9 cellular contexts compared by ENCODE assay signal in the genomic region with DNA sequence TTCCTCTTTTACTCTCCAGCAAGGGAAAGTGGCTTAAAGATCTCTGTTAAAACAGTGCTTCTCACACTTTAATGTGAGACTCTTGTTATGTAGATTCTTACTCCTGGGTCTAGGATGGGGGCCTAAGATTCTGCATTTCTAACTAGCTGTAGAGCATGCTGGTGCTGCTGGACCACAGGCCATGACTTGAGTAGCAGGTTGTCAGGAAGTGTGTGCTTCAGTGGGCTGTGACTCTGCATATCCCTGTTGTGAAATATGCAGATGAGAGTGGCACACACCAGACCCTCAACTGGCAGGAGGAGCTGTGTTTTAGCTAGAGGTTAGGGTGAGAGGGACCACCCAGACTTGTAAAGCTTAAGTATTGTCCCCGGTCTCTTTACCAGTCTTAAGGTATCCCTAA.
DNase-seq lines count a peak whose midpoint lies in the region; ATAC-seq and TF ChIP-seq lines count a peak whose summit lies in the region.
"Had no signal": no experiment of that assay in that cellular context is flagged by ENCODE, and none has a peak within 500 bp of the region (broad histone marks: within the 10 kb centered on the region; RNA-seq: fewer than 3 reads in every experiment).

No MANE protein-coding gene starts in this region.

- H3K36me3 ChIP-seq in effector memory CD4-positive, alpha-beta T cell (ENCODE audit: control insufficient read depth, insufficient read depth, low read length) = no peaks in the 10 kb centered on the region
- no peaks in the 10 kb centered on the region for H3K36me3 ChIP-seq in colonic mucosa

- peak overlapping the region; percentile 74 for H3K4me3 Mint-ChIP-seq in natural killer cell treated with Interleukin-12 subunit alpha and Interleukin-12 subunit beta and Interleukin-15 and Interleukin-18, amount 100 ng/mL, for 72 hours

- H3K9me3 Mint-ChIP-seq in natural killer cell treated with Interleukin-12 subunit alpha and Interleukin-12 subunit beta and Interleukin-15 and Interleukin-18, amount 100 ng/mL, for 72 hours = no peaks in the 10 kb centered on the region

- peak overlapping the region; percentile 85 to 95 for H3K27ac Mint-ChIP-seq in natural killer cell treated with Interleukin-12 subunit alpha and Interleukin-12 subunit beta and Interleukin-15 and Interleukin-18, amount 100 ng/mL, for 72 hours

- H3K4me1 ChIP-seq in effector memory CD4-positive, alpha-beta T cell (ENCODE audit: control insufficient read depth, insufficient read depth, low read length, poor library complexity, severe bottlenecking) = peaks cover 10% of the 10 kb centered on the region
- no peaks in the 10 kb centered on the region for H3K4me1 ChIP-seq in colonic mucosa

- ATAC-seq in natural killer cell treated with Interleukin-12 subunit alpha and Interleukin-12 subunit beta and Interleukin-15 and Interleukin-18, amount 100 ng/mL, for 72 hours = peak; percentile 88 to 97

- TF ChIP-seq CTCF in colonic mucosa (IDR thresholded peaks at IDR 0.05) = no peak

- intact Hi-C loops in colonic mucosa (cut with DNase I) = no loop called here

- no peak overlapping the region for H3K9ac ChIP-seq in colonic mucosa (ENCODE audit: low read depth in 2 of 2, low read length in 2 of 2)

- H3K27ac ChIP-seq in effector memory CD4-positive, alpha-beta T cell (ENCODE audit: insufficient read depth, low read length, poor library complexity, severe bottlenecking) = no peak overlapping the region
- no peak overlapping the region for H3K27ac ChIP-seq in colonic mucosa

- no peak overlapping the region for H3K4me3 ChIP-seq in effector memory CD4-positive, alpha-beta T cell (ENCODE audit: insufficient read depth, low read depth, low read length, poor library complexity, severe bottlenecking)
- H3K4me3 ChIP-seq in colonic mucosa = no peak overlapping the region

- H3K27me3 Mint-ChIP-seq in natural killer cell treated with Interleukin-12 subunit alpha and Interleukin-12 subunit beta and Interleukin-15 and Interleukin-18, amount 100 ng/mL, for 72 hours = no peaks in the 10 kb centered on the region

- DNase-seq in GF-D8 (lab: John Stamatoyannopoulos, UW) (peak; percentile 43), MV-4-11 (lab: John Stamatoyannopoulos, UW) (peak; percentile 45), dermis blood vessel endothelial cell (peak; percentile 36), NCI-H2171 treated with DMSO at 0.1 percent for 48 hours (lab: John Stamatoyannopoulos, UW) (no peak), colonic mucosa (no peak)
- DNase-seq in natural killer cell treated with Interleukin-12 subunit alpha and Interleukin-12 subunit beta and Interleukin-15 and Interleukin-18, amount 100 ng/mL, for 72 hours (ENCODE audit: low spot score) = no peak
- DNase-seq in effector memory CD4-positive, alpha-beta T cell = no peak
- DNase-seq in stimulated activated CD4-positive, alpha-beta T cell treated with anti-CD3 and anti-CD28 coated beads, Interleukin-4, amount 100 ng/mL, for 24 hours = no peak
- DNase-seq: effector CD4-positive, alpha-beta T cell had no signal

- no peaks in the 10 kb centered on the region for H3K27me3 ChIP-seq in effector memory CD4-positive, alpha-beta T cell (replicated peaks; ENCODE audit: control insufficient read depth, insufficient read depth, low read length, poor library complexity, severe bottlenecking)
- no peaks in the 10 kb centered on the region for H3K27me3 ChIP-seq in colonic mucosa

- H3K9me3 ChIP-seq in effector memory CD4-positive, alpha-beta T cell (ENCODE audit: control insufficient read depth, low read length) = no peaks in the 10 kb centered on the region
- no peaks in the 10 kb centered on the region for H3K9me3 ChIP-seq in colonic mucosa

- peaks cover 19 to 42% of the 10 kb centered on the region in 2 donors for H3K4me1 Mint-ChIP-seq in natural killer cell treated with Interleukin-12 subunit alpha and Interleukin-12 subunit beta and Interleukin-15 and Interleukin-18, amount 100 ng/mL, for 72 hours (ENCODE audit: low read depth in 2 of 2)

- no peaks in the 10 kb centered on the region for H3K36me3 Mint-ChIP-seq in natural killer cell treated with Interleukin-12 subunit alpha and Interleukin-12 subunit beta and Interleukin-15 and Interleukin-18, amount 100 ng/mL, for 72 hours

Comparison
In these comparisons a context has a peak if more than half of its experiments do, and no peak if none do; other contexts are left out.
1. DNase-seq: peak in GF-D8 (single experiment), MV-4-11 (single experiment) and dermis blood vessel endothelial cell (single experiment); none in natural killer cell treated with Interleukin-12 subunit alpha and Interleukin-12 subunit beta and Interleukin-15 and Interleukin-18, amount 100 ng/mL, for 72 hours (single experiment), effector memory CD4-positive, alpha-beta T cell (0 of 3), NCI-H2171 treated with DMSO at 0.1 percent for 48 hours (single experiment), colonic mucosa (single experiment) and stimulated activated CD4-positive, alpha-beta T cell treated with anti-CD3 and anti-CD28 coated beads, Interleukin-4, amount 100 ng/mL, for 24 hours (single experiment).